Comparison of ENCODE assay signal across 24 cellular contexts in the genomic region with DNA sequence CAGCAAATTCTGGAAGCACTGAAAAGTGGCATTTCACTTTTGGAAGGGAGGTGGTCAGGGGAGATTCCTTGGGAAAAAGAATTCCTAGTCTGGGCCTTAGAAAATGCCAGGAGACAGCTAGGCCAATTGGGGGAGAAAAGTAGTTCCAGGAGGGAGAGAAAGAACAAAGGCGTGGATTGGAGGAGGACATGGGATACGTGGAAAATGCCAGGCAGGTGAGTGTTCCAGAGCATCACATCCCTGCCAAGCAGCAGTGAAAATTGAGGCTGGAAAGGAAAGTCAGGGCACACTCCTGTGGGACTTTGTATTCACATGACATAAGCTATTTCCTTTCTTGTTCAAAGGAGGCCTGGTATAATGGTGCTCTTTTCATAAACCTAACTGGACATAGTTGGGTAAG.
DNase-seq lines count a peak whose midpoint lies in the region; ATAC-seq and TF ChIP-seq lines count a peak whose summit lies in the region.
"Had no signal": no experiment of that assay in that cellular context is flagged by ENCODE, and none has a peak within 500 bp of the region (broad histone marks: within the 10 kb centered on the region; RNA-seq: fewer than 3 reads in every experiment).

No MANE protein-coding gene starts in this region.

- TF ChIP-seq EP300 in tibial nerve (IDR thresholded peaks at IDR 0.05) = no peak

- peak overlapping the region; percentile 42 for H2BK120ac ChIP-seq in mesenchymal stem cell (ENCODE audit: low read depth, low read length)

- H3K79me2 ChIP-seq in Loucy (ENCODE audit: insufficient read depth, low read length) = no peaks in the 10 kb centered on the region
- H3K79me2 ChIP-seq in OCI-LY7 (ENCODE audit: insufficient read depth, low read depth, low read length) = no peaks in the 10 kb centered on the region

- intact Hi-C loops in dendritic cell treated with granulocyte-macrophage colony-stimulating factor and Interleukin-4, amounts not matched to agents 40 ng/mL and 50 ng/mL, for 4 days (cut with micrococcal nuclease) = loop anchor here (10.0 kb wide), 1 partner anchor 657 kb away; no protein-coding TSS in a partner anchor
- intact Hi-C loops in OCI-LY7 (cut with micrococcal nuclease; ENCODE audit: unreplicated experiment) = no loop called here
- intact Hi-C loops in activated CD8-positive, alpha-beta T cell treated with anti-CD3 and anti-CD28 coated beads for 36 hours (cut with micrococcal nuclease) = no loop called here

- 90% methylated on average over 2 of the region's 2 CpGs for WGBS in mesenchymal stem cell
- 87 to 100% methylated on average over 2 of the region's 2 CpGs for WGBS in tibial nerve, 2 donors

- H2AK5ac ChIP-seq in mesenchymal stem cell (ENCODE audit: low read length, severe bottlenecking) = peak overlapping the region; percentile 45

- peak overlapping the region; percentile 59 to 81 for H2BK12ac ChIP-seq in mesenchymal stem cell (ENCODE audit: low read length in 2 of 2)

- H3F3A ChIP-seq in Loucy (ENCODE audit: low read depth) = no peaks in the 10 kb centered on the region

- H3K4me2 ChIP-seq in Loucy (ENCODE audit: low read depth, low read length, poor library complexity, severe bottlenecking) = peak overlapping the region; percentile 54
- no peak overlapping the region for H3K4me2 ChIP-seq in mesenchymal stem cell (ENCODE audit: low read length, poor library complexity, severe bottlenecking)
- no peak overlapping the region for H3K4me2 ChIP-seq in OCI-LY7 (ENCODE audit: low read length)
- H3K4me2 ChIP-seq: SK-N-SH had no signal

- peak overlapping the region in 1 of 2 experiments; percentile 42 for H3K18ac ChIP-seq in mesenchymal stem cell (ENCODE audit: low read depth in 1 of 2, low read length in 2 of 2)

- no peak for ATAC-seq in HG03159 (IDR thresholded peaks at IDR 0.05; ENCODE audit: unreplicated experiment)
- ATAC-seq in activated CD8-positive, alpha-beta T cell treated with anti-CD3 and anti-CD28 coated beads for 36 hours = no peak
- ATAC-seq: HepG2 had no signal

- no peak overlapping the region for H4K91ac ChIP-seq in mesenchymal stem cell (ENCODE audit: low read length)

- TF ChIP-seq CTCF in Loucy (conservative IDR thresholded peaks at IDR 0.05; ENCODE audit: low read length) (no peak), OCI-LY7 (conservative IDR thresholded peaks at IDR 0.05; ENCODE audit: low read length) (no peak), tibial nerve (IDR thresholded peaks at IDR 0.05) (no peak)
- TF ChIP-seq CTCF in activated CD8-positive, alpha-beta T cell treated with anti-CD3 and anti-CD28 coated beads for 36 hours (IDR thresholded peaks at IDR 0.05) = no peak

- H2BK15ac ChIP-seq in mesenchymal stem cell (ENCODE audit: low read depth, poor library complexity, severe bottlenecking) = no peak overlapping the region

- H3K4me3 Mint-ChIP-seq in dendritic cell treated with granulocyte-macrophage colony-stimulating factor and Interleukin-4, amounts not matched to agents 40 ng/mL and 50 ng/mL, for 4 days = no peak overlapping the region
- no peak overlapping the region for H3K4me3 Mint-ChIP-seq in activated CD8-positive, alpha-beta T cell treated with anti-CD3 and anti-CD28 coated beads for 36 hours
- H3K4me3 Mint-ChIP-seq: CD4-positive, alpha-beta memory T cell had no signal

- BruUV-seq in OCI-LY7 (replicated peaks; lab: Mats Ljungman, UMichigan) = no TSS peak

- no peak overlapping the region for H4K8ac ChIP-seq in mesenchymal stem cell (ENCODE audit: low read length)

- H3K23ac ChIP-seq in mesenchymal stem cell (ENCODE audit: low read length in 2 of 2) = no peak overlapping the region

- no peaks in the 10 kb centered on the region for H3K27me3 ChIP-seq in Loucy (ENCODE audit: insufficient read depth, low read length, poor library complexity, severe bottlenecking)
- peaks cover 0 to 25% of the 10 kb centered on the region in 2 experiments for H3K27me3 ChIP-seq in mesenchymal stem cell (ENCODE audit: control insufficient read depth in 1 of 2, insufficient read depth in 1 of 2, low read length in 2 of 2)
- no peaks in the 10 kb centered on the region for H3K27me3 ChIP-seq in tibial nerve
- H3K27me3 ChIP-seq: BLaER1 treated with 17β-estradiol and CSF1 and Interleukin-3, amounts not matched to agents 10 nM and 100 nM had no signal

- H2BK5ac ChIP-seq in mesenchymal stem cell (ENCODE audit: low read depth, low read length, poor library complexity, severe bottlenecking) = no peak overlapping the region

- H3K9ac ChIP-seq in Loucy (ENCODE audit: low read depth, low read length, poor library complexity, severe bottlenecking) (no peak overlapping the region), mesenchymal stem cell (ENCODE audit: low read length) (no peak overlapping the region)
- H3K9ac ChIP-seq: BLaER1 treated with 17β-estradiol and CSF1 and Interleukin-3, amounts not matched to agents 10 nM and 100 nM; SK-N-SH had no signal

- no peaks in the 10 kb centered on the region for H3K79me1 ChIP-seq in mesenchymal stem cell (replicated peaks; ENCODE audit: low read length, poor library complexity, severe bottlenecking)

- H3K27me3 Mint-ChIP-seq in dendritic cell treated with granulocyte-macrophage colony-stimulating factor and Interleukin-4, amounts not matched to agents 40 ng/mL and 50 ng/mL, for 4 days = no peaks in the 10 kb centered on the region
- no peaks in the 10 kb centered on the region for H3K27me3 Mint-ChIP-seq in activated CD8-positive, alpha-beta T cell treated with anti-CD3 and anti-CD28 coated beads for 36 hours
- H3K27me3 Mint-ChIP-seq: CD4-positive, alpha-beta memory T cell had no signal

- peak overlapping the region; percentile 88 for H3K27ac Mint-ChIP-seq in dendritic cell treated with granulocyte-macrophage colony-stimulating factor and Interleukin-4, amounts not matched to agents 40 ng/mL and 50 ng/mL, for 4 days
- H3K27ac Mint-ChIP-seq in activated CD8-positive, alpha-beta T cell treated with anti-CD3 and anti-CD28 coated beads for 36 hours = no peak overlapping the region
- H3K27ac Mint-ChIP-seq: CD4-positive, alpha-beta memory T cell had no signal

- H3K4me3 ChIP-seq in Loucy (ENCODE audit: low read length, poor library complexity, severe bottlenecking) (no peak overlapping the region), mesenchymal stem cell (ENCODE audit: insufficient read depth in 1 of 2, low read depth in 1 of 2, low read length in 2 of 2) (no peak overlapping the region), OCI-LY7 (ENCODE audit: low read depth, low read length, poor library complexity, severe bottlenecking) (no peak overlapping the region), tibial nerve (no peak overlapping the region)
- H3K4me3 ChIP-seq: BLaER1 treated with 17β-estradiol and CSF1 and Interleukin-3, amounts not matched to agents 10 nM and 100 nM had no signal

- H3K27ac ChIP-seq in mesenchymal stem cell (ENCODE audit: low read length, poor library complexity, severe bottlenecking) = no peak overlapping the region
- no peak overlapping the region for H3K27ac ChIP-seq in OCI-LY7 (ENCODE audit: low read depth, low read length, poor library complexity, severe bottlenecking)
- no peak overlapping the region for H3K27ac ChIP-seq in tibial nerve
- H3K27ac ChIP-seq: BLaER1 treated with 17β-estradiol and CSF1 and Interleukin-3, amounts not matched to agents 10 nM and 100 nM had no signal

- POLR2A ChIA-PET in OCI-LY7 (lab: Charles Lee) = no interaction called here
- POLR2A ChIA-PET in activated CD8-positive, alpha-beta T cell treated with anti-CD3 and anti-CD28 coated beads for 36 hours (lab: Charles Lee) = no interaction called here

- no peaks in the 10 kb centered on the region for H3K36me3 Mint-ChIP-seq in dendritic cell treated with granulocyte-macrophage colony-stimulating factor and Interleukin-4, amounts not matched to agents 40 ng/mL and 50 ng/mL, for 4 days (ENCODE audit: low read depth)
- H3K36me3 Mint-ChIP-seq in activated CD8-positive, alpha-beta T cell treated with anti-CD3 and anti-CD28 coated beads for 36 hours (ENCODE audit: low read depth) = no peaks in the 10 kb centered on the region
- H3K36me3 Mint-ChIP-seq: CD4-positive, alpha-beta memory T cell had no signal

- CTCF ChIA-PET in OCI-LY7 (lab: Charles Lee; ENCODE audit: unreplicated experiment) = no interaction called here
- CTCF ChIA-PET in activated CD8-positive, alpha-beta T cell treated with anti-CD3 and anti-CD28 coated beads for 36 hours (lab: Charles Lee) = no interaction called here

- H4K20me1 ChIP-seq in Loucy (ENCODE audit: insufficient read depth, low read length, poor library complexity, severe bottlenecking) (no peaks in the 10 kb centered on the region), OCI-LY7 (ENCODE audit: insufficient read depth, low read length) (no peaks in the 10 kb centered on the region)
- H4K20me1 ChIP-seq: BLaER1 treated with 17β-estradiol and CSF1 and Interleukin-3, amounts not matched to agents 10 nM and 100 nM had no signal

- peak overlapping the region in 1 of 2 experiments; percentile 43 for H3K4ac ChIP-seq in mesenchymal stem cell (ENCODE audit: low read depth in 1 of 2, low read length in 2 of 2)

- DNase-seq in ELR (ENCODE audit: low read depth) (peak; percentile 21), mesenchymal stem cell (no peak), OCI-LY7 (ENCODE audit: low spot score) (no peak), tibial nerve (ENCODE audit: low spot score in 2 of 2) (no peak)
- DNase-seq in activated CD8-positive, alpha-beta T cell treated with anti-CD3 and anti-CD28 coated beads for 36 hours = no peak
- DNase-seq: 8988T; Calu3; CD4-positive, alpha-beta memory T cell; GF-D8; KBM-7; NCI-H1092 treated with DMSO at 0.1 percent for 48 hours; NCI-H1436 treated with DMSO at 0.1 percent for 48 hours; NCI-H1930; NCI-H524; NCI-H774; OCI-M1; RPMI8226; SHP77 treated with DMSO at 0.1 percent for 48 hours; SK-N-SH had no signal

- no peaks in the 10 kb centered on the region for H3K36me3 ChIP-seq in Loucy (ENCODE audit: insufficient read depth, low read length)
- no peaks in the 10 kb centered on the region for H3K36me3 ChIP-seq in mesenchymal stem cell (ENCODE audit: control insufficient read depth in 1 of 2, insufficient read depth in 2 of 2, low read depth in 1 of 2, low read length in 2 of 2)
- H3K36me3 ChIP-seq in OCI-LY7 (ENCODE audit: insufficient read depth, low read length) = no peaks in the 10 kb centered on the region
- no peaks in the 10 kb centered on the region for H3K36me3 ChIP-seq in tibial nerve
- H3K36me3 ChIP-seq: BLaER1 treated with 17β-estradiol and CSF1 and Interleukin-3, amounts not matched to agents 10 nM and 100 nM had no signal

- H3K9me2 ChIP-seq in Loucy (replicated peaks; ENCODE audit: low read depth, low read length) (no peaks in the 10 kb centered on the region), OCI-LY7 (ENCODE audit: insufficient read depth, low read length) (no peaks in the 10 kb centered on the region)
- H3K9me2 ChIP-seq: SK-N-SH had no signal

- H3K4me1 ChIP-seq in Loucy (ENCODE audit: insufficient read depth, low read length, poor library complexity, severe bottlenecking) (peaks cover 41% of the 10 kb centered on the region), mesenchymal stem cell (ENCODE audit: control insufficient read depth, insufficient read depth, low read depth, low read length) (peaks cover 4% of the 10 kb centered on the region), OCI-LY7 (ENCODE audit: insufficient read depth, low read length, poor library complexity, severe bottlenecking) (no peaks in the 10 kb centered on the region), tibial nerve (peaks cover 0 to 15% (median 0%) of the 10 kb centered on the region in 4 donors)

- no peak for TF ChIP-seq POLR2A in tibial nerve (IDR thresholded peaks at IDR 0.05)

- no peak overlapping the region for H3K14ac ChIP-seq in mesenchymal stem cell (ENCODE audit: low read length in 2 of 2)

- no peaks in the 10 kb centered on the region for H3K9me3 ChIP-seq in Loucy (ENCODE audit: insufficient read depth, low read depth, low read length)
- no peaks in the 10 kb centered on the region for H3K9me3 ChIP-seq in mesenchymal stem cell (ENCODE audit: control insufficient read depth, low read length)
- H3K9me3 ChIP-seq in OCI-LY7 (ENCODE audit: low read length) = no peaks in the 10 kb centered on the region
- H3K9me3 ChIP-seq in tibial nerve = no peaks in the 10 kb centered on the region
- H3K9me3 ChIP-seq: BLaER1 treated with 17β-estradiol and CSF1 and Interleukin-3, amounts not matched to agents 10 nM and 100 nM; SK-N-SH had no signal

- peaks cover 85% of the 10 kb centered on the region for H3K4me1 Mint-ChIP-seq in dendritic cell treated with granulocyte-macrophage colony-stimulating factor and Interleukin-4, amounts not matched to agents 40 ng/mL and 50 ng/mL, for 4 days (ENCODE audit: low read depth)
- H3K4me1 Mint-ChIP-seq in activated CD8-positive, alpha-beta T cell treated with anti-CD3 and anti-CD28 coated beads for 36 hours (ENCODE audit: low read depth) = no peaks in the 10 kb centered on the region
- H3K4me1 Mint-ChIP-seq: CD4-positive, alpha-beta memory T cell had no signal

- H3K9me3 Mint-ChIP-seq in dendritic cell treated with granulocyte-macrophage colony-stimulating factor and Interleukin-4, amounts not matched to agents 40 ng/mL and 50 ng/mL, for 4 days = no peaks in the 10 kb centered on the region
- H3K9me3 Mint-ChIP-seq in activated CD8-positive, alpha-beta T cell treated with anti-CD3 and anti-CD28 coated beads for 36 hours = no peaks in the 10 kb centered on the region

- H2AFZ ChIP-seq in Loucy (ENCODE audit: low read length) = no peak overlapping the region
- H2AFZ ChIP-seq in mesenchymal stem cell (ENCODE audit: low read depth, low read length) = no peak overlapping the region
- no peak overlapping the region for H2AFZ ChIP-seq in OCI-LY7 (ENCODE audit: low read length)
